8 cellular contexts compared by ENCODE assay signal in the genomic region with DNA sequence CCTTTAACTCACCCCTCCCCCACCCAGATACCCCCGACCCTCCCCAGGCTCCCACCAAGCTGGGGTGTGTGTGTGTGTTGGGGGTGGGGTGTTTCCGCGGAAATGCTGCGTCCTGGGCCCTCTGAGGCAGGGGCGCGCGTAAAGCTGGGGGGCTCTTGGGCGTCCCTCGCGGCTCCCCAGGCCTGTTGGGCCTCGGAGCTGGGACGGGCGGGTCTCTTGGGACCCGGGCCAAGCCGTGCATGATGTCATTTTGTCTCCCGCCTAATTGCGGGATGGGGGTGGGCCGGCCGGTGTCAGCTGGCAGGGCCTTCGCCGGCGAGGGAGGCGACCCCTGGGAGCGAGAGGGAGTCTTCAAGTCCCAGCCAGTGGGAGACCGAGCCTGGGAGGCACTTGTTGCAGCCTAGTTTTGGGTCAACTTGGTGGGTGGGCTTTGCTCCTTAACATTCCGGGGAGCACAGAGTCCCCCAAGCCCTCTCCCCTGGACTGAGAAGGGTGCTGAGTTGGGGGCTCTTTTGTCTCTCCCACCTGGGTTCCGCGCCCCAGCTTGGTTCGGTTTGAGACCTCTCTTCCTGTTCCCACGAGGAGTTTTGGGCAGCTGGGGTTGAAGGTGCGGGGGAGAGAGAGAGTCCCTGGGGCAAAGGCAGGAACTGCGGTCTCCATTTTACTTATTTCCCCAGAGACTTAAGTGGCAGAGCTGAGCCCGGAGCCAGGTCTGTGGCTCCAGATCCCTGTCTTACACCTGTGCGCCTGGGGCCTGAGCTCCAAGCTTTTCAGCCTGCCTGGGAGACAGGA. TPM values are rescaled to one million over a fixed set of nuclear protein-coding genes. Genes with fewer than 3 reads are reported as not detected.
DNase-seq lines count a peak whose midpoint lies in the region; ATAC-seq, FAIRE-seq and TF ChIP-seq lines count a peak whose summit lies in the region.

No MANE protein-coding gene starts in this region.

- H3K4me3 ChIP-seq in CD4-positive, alpha-beta memory T cell (ENCODE audit: low read length in 2 of 2): no peak overlapping the region
- peak overlapping the region; percentile 61 for H3K4me3 ChIP-seq in SJSA1
- peak overlapping the region; percentile 28 to 54 (median 38) for H3K4me3 ChIP-seq in esophagus muscularis mucosa
- peak overlapping the region in 7 of 8 donors; percentile 39 to 75 (median 52) for H3K4me3 ChIP-seq in spleen

- no peaks in the 10 kb centered on the region for H3K36me3 ChIP-seq in CD4-positive, alpha-beta memory T cell (ENCODE audit: insufficient read depth, low read length)
- H3K36me3 ChIP-seq in SJSA1: peaks cover 13% of the 10 kb centered on the region
- no peaks in the 10 kb centered on the region for H3K36me3 ChIP-seq in esophagus muscularis mucosa
- no peaks in the 10 kb centered on the region for H3K36me3 ChIP-seq in spleen

- peak overlapping the region in 1 of 7 donors; percentile 12 for H3K27ac Mint-ChIP-seq in CD4-positive, alpha-beta memory T cell

- H3K27me3 ChIP-seq in CD4-positive, alpha-beta memory T cell (ENCODE audit: insufficient read depth, low read length): peaks cover 5% of the 10 kb centered on the region
- H3K27me3 ChIP-seq in SJSA1 (replicated peaks): no peaks in the 10 kb centered on the region
- peaks cover 4 to 87% (median 27%) of the 10 kb centered on the region in 4 donors for H3K27me3 ChIP-seq in esophagus muscularis mucosa
- peaks cover 0 to 41% (median 17%) of the 10 kb centered on the region in 7 donors for H3K27me3 ChIP-seq in spleen (replicated peaks in 1 of 7)

- POLR2A ChIA-PET in CD4-positive, alpha-beta memory T cell (lab: Charles Lee; ENCODE audit: partially characterized antibody): no interaction called here

- CTCF ChIA-PET in CD4-positive, alpha-beta memory T cell (lab: Charles Lee; ENCODE audit: partially characterized antibody): interaction anchor here (0.7 kb wide), 1 partner anchor 72 kb away, joined by 3 read pairs; no protein-coding TSS in a partner anchor

- no peak for TF ChIP-seq EP300 in esophagus muscularis mucosa (IDR thresholded peaks at IDR 0.05)

- FAIRE-seq in H54 (lab: Jason Lieb, UNC): no peak

- intact Hi-C loops in CD4-positive, alpha-beta memory T cell (cut with micrococcal nuclease): no loop called here
- intact Hi-C loops in esophagus muscularis mucosa (cut with DNase I) (no loop called here), spleen (cut with DNase I; ENCODE audit: low total_unique reads) (no loop called here)

- no peak for TF ChIP-seq POLR2A in esophagus muscularis mucosa (IDR thresholded peaks at IDR 0.05; ENCODE audit: low read depth)
- no peak for TF ChIP-seq POLR2A in spleen (IDR thresholded peaks at IDR 0.05)
- TF ChIP-seq POLR2A in H54 (IDR thresholded peaks at IDR 0.05; ENCODE audit: low read depth, low read length): no peak

- no peaks in the 10 kb centered on the region for H3K9me3 ChIP-seq in CD4-positive, alpha-beta memory T cell (ENCODE audit: control insufficient read depth in 1 of 2, low read length in 2 of 2)
- peaks cover 2% of the 10 kb centered on the region; the same call in 1 of the 2 replicates for H3K9me3 ChIP-seq in SJSA1 (replicated peaks)
- H3K9me3 ChIP-seq in esophagus muscularis mucosa: no peaks in the 10 kb centered on the region
- H3K9me3 ChIP-seq in spleen: no peaks in the 10 kb centered on the region

- no peaks in the 10 kb centered on the region for H3K9me3 Mint-ChIP-seq in CD4-positive, alpha-beta memory T cell

- WGBS in esophagus muscularis mucosa: 34% methylated on average over 3 of the region's 34 CpGs
- 5 to 11% (median 6%) methylated on average over 22 to 34 of the region's 34 CpGs for WGBS in spleen, 5 donors

- H3K4me1 Mint-ChIP-seq in CD4-positive, alpha-beta memory T cell: peaks cover 0 to 13% (median 3%) of the 10 kb centered on the region in 4 donors

- no peaks in the 10 kb centered on the region for H3K36me3 Mint-ChIP-seq in CD4-positive, alpha-beta memory T cell

- no peak for DNase-seq in CD4-positive, alpha-beta memory T cell
- DNase-seq in SJSA1 (ENCODE audit: low read depth in 1 of 2, low spot score in 2 of 2): peak; percentile 41 to 67
- no peak for DNase-seq in esophagus muscularis mucosa (ENCODE audit: extremely low spot score)
- DNase-seq in spleen: peak; percentile 83
- no peak for DNase-seq in occipital lobe (lab: John Stamatoyannopoulos, UW)
- no peak for DNase-seq in H54 (ENCODE audit: insufficient read length, low spot score)

- ATAC-seq in GM18861 (IDR thresholded peaks at IDR 0.05; ENCODE audit: unreplicated experiment) (peak; percentile 21), HG03175 (IDR thresholded peaks at IDR 0.05; ENCODE audit: unreplicated experiment) (peak; percentile 22)

- TF ChIP-seq CTCF in esophagus muscularis mucosa (IDR thresholded peaks at IDR 0.05): no peak
- TF ChIP-seq CTCF in spleen (IDR thresholded peaks at IDR 0.05 in 8 of 11, conservative IDR thresholded peaks at IDR 0.05 in 3 of 11): no peak

- peaks cover 10 to 19% of the 10 kb centered on the region in 2 donors for H3K27me3 Mint-ChIP-seq in CD4-positive, alpha-beta memory T cell

- H3K4me1 ChIP-seq in CD4-positive, alpha-beta memory T cell (ENCODE audit: insufficient read depth, low read length): peaks cover 7% of the 10 kb centered on the region
- H3K4me1 ChIP-seq in SJSA1 (replicated peaks): peaks cover 15% of the 10 kb centered on the region
- peaks cover 8 to 15% (median 15%) of the 10 kb centered on the region in 4 donors for H3K4me1 ChIP-seq in esophagus muscularis mucosa
- peaks cover 4 to 48% (median 16%) of the 10 kb centered on the region in 6 donors for H3K4me1 ChIP-seq in spleen

- no peak overlapping the region for H3K27ac ChIP-seq in CD4-positive, alpha-beta memory T cell (ENCODE audit: low read depth, low read length)
- H3K27ac ChIP-seq in SJSA1: peak overlapping the region; percentile 58
- H3K27ac ChIP-seq in esophagus muscularis mucosa (replicated peaks in 1 of 4): no peak overlapping the region
- H3K27ac ChIP-seq in spleen: peak overlapping the region in 5 of 8 donors; percentile 36 to 82 (median 77)

- peak overlapping the region in 6 of 8 donors; percentile 20 to 58 (median 34) for H3K4me3 Mint-ChIP-seq in CD4-positive, alpha-beta memory T cell

RNA-seq across cellular contexts. Expression of gene MYBL2, which starts 0.6 kb away (rescaled TPM):
- under 1 TPM in 1 of 2 experiments, not detected in 1; 0.11 TPM for total RNA-seq in CD4-positive, alpha-beta memory T cell
- polyA plus RNA-seq in CD4-positive, alpha-beta memory T cell: under 1 TPM in 1 of 2 donors, not detected in 1; 0.22 TPM
- total RNA-seq in SJSA1 (2014; rRNA removed; shearing (Covaris generic)): 73.6 and 80.8 TPM in 2 replicates
- under 1 TPM in 3 of 4 donors, not detected in 1; 0.11 to 0.33 (median 0.19) TPM for total RNA-seq in esophagus muscularis mucosa
- 10 to 100 TPM in 5 of 7 donors, 1 to 10 TPM in 2; 8.2 to 55.2 (median 25.3) TPM for total RNA-seq in spleen
- polyA plus RNA-seq in spleen: 10 to 100 TPM; 17.8 to 60.0 (median 31.5) TPM
- 0.47 TPM for total RNA-seq in occipital lobe

RNA-seq across cellular contexts. Expression of gene GTSF1L, which starts 59.3 kb away (rescaled TPM):
- not detected for total RNA-seq in CD4-positive, alpha-beta memory T cell
- not detected for polyA plus RNA-seq in CD4-positive, alpha-beta memory T cell
- total RNA-seq in SJSA1 (2014; rRNA removed; shearing (Covaris generic)): not detected in 2 replicates
- not detected for total RNA-seq in esophagus muscularis mucosa
- under 1 TPM in 2 of 7 donors, not detected in 5; 0.40 to 0.46 TPM for total RNA-seq in spleen
- polyA plus RNA-seq in spleen: 1 to 10 TPM in 2 of 3 donors, under 1 TPM in 1; 0.90 to 3.0 (median 1.7) TPM
- not detected for total RNA-seq in occipital lobe

Comparison
In these comparisons a context has a peak if more than half of its experiments do, and no peak if none do; other contexts are left out.
1. DNase-seq: peak in SJSA1 (2 of 2) and spleen (single experiment); none in CD4-positive, alpha-beta memory T cell (0 of 5), esophagus muscularis mucosa (single experiment), occipital lobe (single experiment) and H54 (single experiment).
2. H3K27ac ChIP-seq: peak in SJSA1 (single experiment) and spleen (5 of 8); none in CD4-positive, alpha-beta memory T cell (single experiment) and esophagus muscularis mucosa (0 of 4).
3. H3K4me3 ChIP-seq: peak in SJSA1 (single experiment), esophagus muscularis mucosa (4 of 4) and spleen (7 of 8); none in CD4-positive, alpha-beta memory T cell (0 of 2).